In the genomic region with DNA sequence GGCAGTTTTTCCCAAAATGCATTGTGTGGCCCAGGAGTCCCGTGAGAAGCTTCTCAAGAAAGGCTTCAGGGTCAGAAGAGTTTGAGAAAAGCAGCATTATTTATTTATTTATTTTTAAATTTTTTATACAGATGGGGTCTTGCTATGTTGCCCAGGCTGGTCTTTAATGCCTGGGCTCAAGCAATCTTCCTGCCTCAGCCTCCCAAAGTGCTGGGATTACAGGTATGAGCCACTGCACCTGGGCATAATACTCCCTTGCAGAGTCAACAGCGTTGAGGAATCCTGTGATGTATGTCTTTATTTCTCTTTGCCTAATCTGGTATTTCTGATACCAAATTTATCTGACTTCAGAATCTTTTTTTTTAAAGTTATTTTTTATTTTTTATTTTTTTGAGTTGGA, we compare ENCODE assay signal across 27 cellular contexts.
"Had no signal": no experiment of that assay in that cellular context is flagged by ENCODE, and none has a peak within 500 bp of the region (broad histone marks: within the 10 kb centered on the region; RNA-seq: fewer than 3 reads in every experiment).

No MANE protein-coding gene starts in this region.

- H3K36me3 Mint-ChIP-seq: naive thymus-derived CD8-positive, alpha-beta T cell; natural killer cell treated with Interleukin-12 subunit alpha and Interleukin-12 subunit beta and Interleukin-15 and Interleukin-18, amount 100 ng/mL, for 72 hours; stimulated activated effector memory CD8-positive, alpha-beta T cell treated with anti-CD3 and anti-CD28 coated beads, Interleukin-12 subunit alpha, Interleukin-12 subunit beta, amount 100 ng/mL, for 72 hours; stimulated activated naive B cell treated with anti-CD40 and anti-IgM and Interleukin-4, amounts not matched to agents 10 μg/mL and 1 μg/mL and 100 μg/mL, for 72 hours had no signal

- DNase-seq: naive thymus-derived CD8-positive, alpha-beta T cell; nephron progenitor cell; nucleus accumbens; pancreas; right cardiac atrium; right lobe of liver; sigmoid colon; small intestine; stimulated activated CD4-positive, alpha-beta T cell treated with anti-CD3 and anti-CD28 coated beads, Interleukin-15, amount 100 ng/mL, for 24 hours; stimulated activated CD4-positive, alpha-beta T cell treated with anti-CD3 and anti-CD28 coated beads, Interleukin-2, amount 100 ng/mL, for 24 hours; stimulated activated CD4-positive, alpha-beta T cell treated with anti-CD3 and anti-CD28 coated beads, Interleukin-2, amount 100 ng/mL, for 48 hours; stimulated activated CD4-positive, alpha-beta T cell treated with anti-CD3 and anti-CD28 coated beads, Interleukin-4, amount 100 ng/mL, for 24 hours; stimulated activated naive B cell treated with anti-CD40 and anti-IgM and Interleukin-4, amounts not matched to agents 10 μg/mL and 1 μg/mL and 100 μg/mL, for 72 hours; stimulated activated naive CD4-positive, alpha-beta T cell treated with Interleukin-2 at 50 U/mL for 16 hours; stomach; thyroid gland; trophoblast cell; upper lobe of left lung; uterus had no signal

- ATAC-seq: naive thymus-derived CD8-positive, alpha-beta T cell; natural killer cell treated with Interleukin-12 subunit alpha and Interleukin-12 subunit beta and Interleukin-15 and Interleukin-18, amount 100 ng/mL, for 72 hours; pancreas; right cardiac atrium; right lobe of liver; stimulated activated effector memory CD8-positive, alpha-beta T cell treated with anti-CD3 and anti-CD28 coated beads, Interleukin-12 subunit alpha, Interleukin-12 subunit beta, amount 100 ng/mL, for 72 hours; stimulated activated naive B cell treated with anti-CD40 and anti-IgM and Interleukin-4, amounts not matched to agents 10 μg/mL and 1 μg/mL and 100 μg/mL, for 72 hours had no signal

- H3K27me3 Mint-ChIP-seq: naive thymus-derived CD8-positive, alpha-beta T cell; natural killer cell treated with Interleukin-12 subunit alpha and Interleukin-12 subunit beta and Interleukin-15 and Interleukin-18, amount 100 ng/mL, for 72 hours; stimulated activated naive CD8-positive, alpha-beta T cell treated with anti-CD3 and anti-CD28 coated beads, Interleukin-15, Interleukin-2, amounts not matched to agents 100 ng/mL and 50 ng/mL, for 24 hours had no signal

- H3K27ac Mint-ChIP-seq: nephron progenitor cell had no signal

- H3K9me3 ChIP-seq: neutrophil, pancreas, prostate gland, right lobe of liver, sigmoid colon, stomach, thoracic aorta, thyroid gland, tibial nerve, upper lobe of left lung, uterus had no signal

- H3K27me3 ChIP-seq: neutrophil, pancreas, right lobe of liver, sigmoid colon, stomach, thyroid gland, tibial nerve, upper lobe of left lung, uterus had no signal

- H3K4me1 ChIP-seq: pancreas, prostate gland, right lobe of liver, sigmoid colon, stomach, thyroid gland, tibial nerve, upper lobe of left lung, uterus had no signal

- H3K27ac ChIP-seq: neutrophil, pancreas, prostate gland, right lobe of liver, sigmoid colon, stomach, thoracic aorta, thyroid gland, tibial nerve, upper lobe of left lung, uterus had no signal

- H3K4me3 ChIP-seq: pancreas, prostate gland, right lobe of liver, sigmoid colon, stomach, thoracic aorta, thyroid gland, tibial nerve, upper lobe of left lung, uterus had no signal

- H3K36me3 ChIP-seq: neutrophil, pancreas, prostate gland, right lobe of liver, sigmoid colon, stomach, thoracic aorta, thyroid gland, tibial nerve, upper lobe of left lung, uterus had no signal

- H3K4me3 Mint-ChIP-seq: naive thymus-derived CD8-positive, alpha-beta T cell; natural killer cell treated with Interleukin-12 subunit alpha and Interleukin-12 subunit beta and Interleukin-15 and Interleukin-18, amount 100 ng/mL, for 72 hours; nephron progenitor cell; neural crest cell; stimulated activated effector memory CD8-positive, alpha-beta T cell treated with anti-CD3 and anti-CD28 coated beads, Interleukin-12 subunit alpha, Interleukin-12 subunit beta, amount 100 ng/mL, for 72 hours; stimulated activated naive B cell treated with anti-CD40 and anti-IgM and Interleukin-4, amounts not matched to agents 10 μg/mL and 1 μg/mL and 100 μg/mL, for 72 hours; stimulated activated naive CD8-positive, alpha-beta T cell treated with anti-CD3 and anti-CD28 coated beads, Interleukin-15, Interleukin-2, amounts not matched to agents 100 ng/mL and 50 ng/mL, for 24 hours had no signal

- H3K4me1 Mint-ChIP-seq: nephron progenitor cell, neural crest cell had no signal

- H3K9me3 Mint-ChIP-seq: naive thymus-derived CD8-positive, alpha-beta T cell; natural killer cell treated with Interleukin-12 subunit alpha and Interleukin-12 subunit beta and Interleukin-15 and Interleukin-18, amount 100 ng/mL, for 72 hours; nephron progenitor cell; neural crest cell; stimulated activated effector memory CD8-positive, alpha-beta T cell treated with anti-CD3 and anti-CD28 coated beads, Interleukin-12 subunit alpha, Interleukin-12 subunit beta, amount 100 ng/mL, for 72 hours; stimulated activated naive B cell treated with anti-CD40 and anti-IgM and Interleukin-4, amounts not matched to agents 10 μg/mL and 1 μg/mL and 100 μg/mL, for 72 hours; stimulated activated naive CD8-positive, alpha-beta T cell treated with anti-CD3 and anti-CD28 coated beads, Interleukin-15, Interleukin-2, amounts not matched to agents 100 ng/mL and 50 ng/mL, for 24 hours had no signal
